Comparison of ENCODE assay signal across 10 cellular contexts in the genomic region with DNA sequence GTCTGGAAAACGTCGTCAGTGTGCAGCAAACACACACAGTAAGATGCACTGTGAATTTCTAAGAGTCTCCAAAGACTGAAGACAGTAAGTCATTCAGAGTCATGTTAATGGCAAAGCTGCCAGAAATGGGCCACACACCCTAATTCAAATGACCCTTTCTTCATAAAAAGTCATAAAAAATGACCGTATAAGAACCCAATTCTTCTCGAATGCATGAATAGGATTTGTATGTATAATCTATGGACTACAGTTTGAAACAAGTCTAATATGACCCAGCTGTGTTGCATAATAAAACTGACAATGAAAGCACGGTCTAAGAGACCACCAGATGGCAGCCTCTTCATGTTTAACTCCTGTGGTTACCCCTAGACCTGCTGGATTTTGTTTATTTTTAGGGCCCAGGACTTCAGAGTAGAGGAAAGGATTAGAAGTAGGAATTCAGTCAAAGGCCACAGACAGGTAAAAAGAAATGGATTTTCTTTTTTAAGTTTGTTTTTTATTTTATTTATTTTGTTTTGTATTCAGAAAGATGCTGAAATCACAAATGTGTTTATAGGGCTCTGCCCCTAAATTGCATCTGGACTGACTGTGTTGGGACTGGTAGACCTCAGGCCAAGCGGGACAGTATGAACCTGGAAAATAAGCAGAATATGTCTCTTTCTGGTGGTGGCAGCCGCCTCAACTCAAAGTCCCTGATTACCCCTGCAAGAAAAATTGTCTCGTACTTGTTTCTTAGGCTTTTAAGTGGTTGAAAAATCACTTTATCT. TPM values are rescaled to one million over a fixed set of nuclear protein-coding genes. Genes with fewer than 3 reads are reported as not detected.
A peak's percentile ranks its signal among the peaks of the same experiment; 100 is the strongest.
DNase-seq lines count a peak whose midpoint lies in the region; ATAC-seq and TF ChIP-seq lines count a peak whose summit lies in the region.
"Had no signal": no experiment of that assay in that cellular context is flagged by ENCODE, and none has a peak within 500 bp of the region (broad histone marks: within the 10 kb centered on the region; RNA-seq: fewer than 3 reads in every experiment).

No MANE protein-coding gene starts in this region.

- CTCF ChIA-PET in activated CD4-positive, alpha-beta memory T cell treated with anti-CD3 and anti-CD28 coated beads for 36 hours (lab: Charles Lee), result no interaction called here

- H3K9me3 Mint-ChIP-seq in activated CD4-positive, alpha-beta memory T cell treated with anti-CD3 and anti-CD28 coated beads for 36 hours, result no peaks in the 10 kb centered on the region
- H3K9me3 Mint-ChIP-seq: T-helper 1 cell treated with Interleukin-12 subunit alpha and Interleukin-12 subunit beta and Interleukin-4 antibody, amounts not matched to agents 30 μg/mL and 1 μg/mL, for 36 hours had no signal

- peak; percentile 79 for DNase-seq in DMS 273 (lab: John Stamatoyannopoulos, UW; ENCODE audit: unreplicated experiment)
- DNase-seq in M059J (ENCODE audit: low read depth), result peak; percentile 41
- DNase-seq in SIG-M5 treated with dmso at 0.1 percent for 504 hours (lab: John Stamatoyannopoulos, UW; ENCODE audit: unreplicated experiment), result peak; percentile 47
- DNase-seq in fibroblast of pulmonary artery (ENCODE audit: low read depth), result peak; percentile 86
- no peak for DNase-seq in osteoblast (ENCODE audit: insufficient read length, low spot score, missing footprints)
- DNase-seq in activated CD4-positive, alpha-beta memory T cell treated with anti-CD3 and anti-CD28 coated beads for 36 hours, result no peak
- no peak for DNase-seq in central memory CD4-positive, alpha-beta T cell

- H3K36me3 Mint-ChIP-seq in activated CD4-positive, alpha-beta memory T cell treated with anti-CD3 and anti-CD28 coated beads for 36 hours, result no peaks in the 10 kb centered on the region

- peak; percentile 76 for ATAC-seq in GM21515 (IDR thresholded peaks at IDR 0.05; ENCODE audit: unreplicated experiment)

- H2AFZ ChIP-seq in osteoblast (ENCODE audit: low read length), result peak overlapping the region; percentile 15

- no peak overlapping the region for H3K27ac Mint-ChIP-seq in activated CD4-positive, alpha-beta memory T cell treated with anti-CD3 and anti-CD28 coated beads for 36 hours
- H3K27ac Mint-ChIP-seq: T-helper 1 cell treated with Interleukin-12 subunit alpha and Interleukin-12 subunit beta and Interleukin-4 antibody, amounts not matched to agents 30 μg/mL and 1 μg/mL, for 36 hours had no signal

- intact Hi-C loops in activated CD4-positive, alpha-beta memory T cell treated with anti-CD3 and anti-CD28 coated beads for 36 hours (cut with micrococcal nuclease), result loop anchor here (2.0 to 5.0 kb wide), 2 partner anchors 405 to 743 kb away; no protein-coding TSS in a partner anchor

- no peak overlapping the region for H3K4me3 Mint-ChIP-seq in activated CD4-positive, alpha-beta memory T cell treated with anti-CD3 and anti-CD28 coated beads for 36 hours
- H3K4me3 Mint-ChIP-seq: T-helper 1 cell treated with Interleukin-12 subunit alpha and Interleukin-12 subunit beta and Interleukin-4 antibody, amounts not matched to agents 30 μg/mL and 1 μg/mL, for 36 hours had no signal

- H3K4me3 ChIP-seq in fibroblast of pulmonary artery (replicated peaks; ENCODE audit: low read depth, low read length) (no peak overlapping the region), osteoblast (ENCODE audit: insufficient read depth, low read length) (no peak overlapping the region)
- H3K4me3 ChIP-seq: skin epidermis had no signal

- H3K79me2 ChIP-seq in osteoblast (ENCODE audit: insufficient read depth, low read length), result no peaks in the 10 kb centered on the region

- no peaks in the 10 kb centered on the region for H3K4me1 Mint-ChIP-seq in activated CD4-positive, alpha-beta memory T cell treated with anti-CD3 and anti-CD28 coated beads for 36 hours (ENCODE audit: low read depth)

- H3K36me3 ChIP-seq in osteoblast (ENCODE audit: insufficient read depth, low read length), result no peaks in the 10 kb centered on the region

- no peaks in the 10 kb centered on the region for H4K20me1 ChIP-seq in osteoblast (ENCODE audit: insufficient read depth, low read length)

- no peak overlapping the region for H3K27ac ChIP-seq in osteoblast (ENCODE audit: low read depth, low read length)

- peak; percentile 80 for TF ChIP-seq CTCF in fibroblast of pulmonary artery (IDR thresholded peaks at IDR 0.05; ENCODE audit: low read length, missing control alignments)
- peak; percentile 84 for TF ChIP-seq CTCF in osteoblast (IDR thresholded peaks at IDR 0.05; ENCODE audit: extremely low read depth, low read depth, low read length)

- H3K27me3 ChIP-seq in osteoblast (ENCODE audit: insufficient read depth, low read length), result no peaks in the 10 kb centered on the region

- no peaks in the 10 kb centered on the region for H3K9me3 ChIP-seq in osteoblast (ENCODE audit: low read depth, low read length)

- H3K4me2 ChIP-seq in osteoblast (ENCODE audit: insufficient read depth, low read length), result no peak overlapping the region

- POLR2A ChIA-PET in activated CD4-positive, alpha-beta memory T cell treated with anti-CD3 and anti-CD28 coated beads for 36 hours (lab: Charles Lee), result no interaction called here

- no peaks in the 10 kb centered on the region for H3K4me1 ChIP-seq in osteoblast (ENCODE audit: insufficient read depth, low read length)

- H3K27me3 Mint-ChIP-seq in activated CD4-positive, alpha-beta memory T cell treated with anti-CD3 and anti-CD28 coated beads for 36 hours, result no peaks in the 10 kb centered on the region

RNA-seq across cellular contexts. Expression of gene SLC5A12, which starts 32.1 kb away (rescaled TPM):
- 0.47 TPM in 1 of 2 replicates, not detected in the other for total RNA-seq in M059J (2014; rRNA removed; shearing (Covaris generic))
- 0.36 and 0.88 TPM in 2 replicates for total RNA-seq in osteoblast
- total RNA-seq in activated CD4-positive, alpha-beta memory T cell treated with anti-CD3 and anti-CD28 coated beads for 36 hours, result not detected

Comparison
In these comparisons a context has a peak if more than half of its experiments do, and no peak if none do; other contexts are left out.
1. DNase-seq: peak in DMS 273 (single experiment), M059J (single experiment), SIG-M5 treated with dmso at 0.1 percent for 504 hours (single experiment) and fibroblast of pulmonary artery (single experiment); none in osteoblast (single experiment), activated CD4-positive, alpha-beta memory T cell treated with anti-CD3 and anti-CD28 coated beads for 36 hours (single experiment) and central memory CD4-positive, alpha-beta T cell (single experiment).